8 cellular contexts compared by ENCODE assay signal in genomic region chrX:149829751-149830191, GRCh38. TPM values are rescaled to one million over a fixed set of nuclear protein-coding genes. Genes with fewer than 3 reads are reported as not detected.
DNase-seq lines count a peak whose midpoint lies in the region; ATAC-seq and TF ChIP-seq lines count a peak whose summit lies in the region.

No MANE protein-coding gene starts in this region.

- peak overlapping the region; percentile 54 for H3K4me3 Mint-ChIP-seq in endodermal cell

- H3K27me3 ChIP-seq in OCI-LY3 (ENCODE audit: low read depth, low read length) (no peaks in the 10 kb centered on the region), endodermal cell (ENCODE audit: control insufficient read depth, insufficient read depth, low read length, poor library complexity, severe bottlenecking) (no peaks in the 10 kb centered on the region), smooth muscle cell (ENCODE audit: low read depth) (no peaks in the 10 kb centered on the region), WERI-Rb-1 (ENCODE audit: insufficient read depth, low read depth, severe bottlenecking) (peaks cover 6% of the 10 kb centered on the region)

- H2AFZ ChIP-seq in OCI-LY3 (ENCODE audit: low read depth, low read length) (0 out of 2 replicates have a peak overlapping the region, but pooled peaks have one; percentile 98), smooth muscle cell (ENCODE audit: low read depth) (peak overlapping the region; percentile 72)

- H3K4me3 ChIP-seq in OCI-LY3 (ENCODE audit: low read length) = peak overlapping the region; percentile 81
- peak overlapping the region; percentile 74 for H3K4me3 ChIP-seq in endodermal cell (ENCODE audit: low read length)
- H3K4me3 ChIP-seq in smooth muscle cell = peak overlapping the region; percentile 45
- H3K4me3 ChIP-seq in WERI-Rb-1 (ENCODE audit: low read depth, low read length) = no peak overlapping the region

- peak overlapping the region; percentile 79 for H3K27ac Mint-ChIP-seq in endodermal cell

- peak overlapping the region; percentile 97 for H3K4me2 ChIP-seq in OCI-LY3 (ENCODE audit: low read length)
- H3K4me2 ChIP-seq in smooth muscle cell = peak overlapping the region; percentile 83

- H3K9ac ChIP-seq in OCI-LY3 (ENCODE audit: low read length) (peak overlapping the region; percentile 69), endodermal cell (ENCODE audit: extremely low read depth, low read length, poor library complexity, severe bottlenecking) (peak overlapping the region; percentile 34), smooth muscle cell (ENCODE audit: low read depth) (peak overlapping the region; percentile 74)

- no peaks in the 10 kb centered on the region for H4K20me1 ChIP-seq in OCI-LY3 (ENCODE audit: insufficient read depth, low read length)
- H4K20me1 ChIP-seq in smooth muscle cell (ENCODE audit: low read depth) = no peaks in the 10 kb centered on the region

- TF ChIP-seq CTCF in OCI-LY3 (IDR thresholded peaks at IDR 0.05; ENCODE audit: low read depth, low read length) (no peak), endodermal cell (conservative IDR thresholded peaks at IDR 0.05) (no peak), smooth muscle cell (IDR thresholded peaks at IDR 0.05; ENCODE audit: borderline replicate concordance, insufficient read depth, poor library complexity, severe bottlenecking) (no peak), WERI-Rb-1 (IDR thresholded peaks at IDR 0.05; ENCODE audit: low read depth, low read length) (no peak)

- peaks cover 1% of the 10 kb centered on the region for H3K27me3 Mint-ChIP-seq in endodermal cell (ENCODE audit: insufficient read depth)

- peaks cover 56% of the 10 kb centered on the region for H3K9me3 Mint-ChIP-seq in endodermal cell

- H3K9me3 ChIP-seq in OCI-LY3 (ENCODE audit: insufficient read depth, low read length) = no peaks in the 10 kb centered on the region
- no peaks in the 10 kb centered on the region for H3K9me3 ChIP-seq in endodermal cell (ENCODE audit: control insufficient read depth, low read length)
- H3K9me3 ChIP-seq in smooth muscle cell (replicated peaks; ENCODE audit: low read depth) = no peaks in the 10 kb centered on the region
- H3K9me3 ChIP-seq in WERI-Rb-1 (ENCODE audit: severe bottlenecking) = no peaks in the 10 kb centered on the region

- H3K36me3 ChIP-seq in OCI-LY3 (replicated peaks; ENCODE audit: low read depth, low read length) = no peaks in the 10 kb centered on the region
- no peaks in the 10 kb centered on the region for H3K36me3 ChIP-seq in endodermal cell (ENCODE audit: control insufficient read depth, insufficient read depth, low read length)
- H3K36me3 ChIP-seq in smooth muscle cell (ENCODE audit: low read depth) = no peaks in the 10 kb centered on the region
- H3K36me3 ChIP-seq in WERI-Rb-1 = no peaks in the 10 kb centered on the region

- peaks cover 25% of the 10 kb centered on the region for H3K4me1 ChIP-seq in OCI-LY3 (ENCODE audit: low read length)
- H3K4me1 ChIP-seq in endodermal cell (ENCODE audit: control insufficient read depth, insufficient read depth, low read length) = no peaks in the 10 kb centered on the region
- H3K4me1 ChIP-seq in smooth muscle cell (ENCODE audit: low read depth) = peaks cover 10% of the 10 kb centered on the region

- DNase-seq in endodermal cell = peak; percentile 69
- no peak for DNase-seq in smooth muscle cell (lab: John Stamatoyannopoulos, UW; ENCODE audit: unreplicated experiment)
- DNase-seq in WERI-Rb-1 = no peak
- DNase-seq in activated CD4-positive, CD25-positive, alpha-beta regulatory T cell treated with anti-CD3 and anti-CD28 coated beads, Interleukin-2, amount 50 U/mL, for 72 hours = no peak
- DNase-seq in left lobe of liver (ENCODE audit: low spot score) = no peak
- DNase-seq in NCI-H774 (lab: John Stamatoyannopoulos, UW) = no peak

- 0% methylated on average over 2 of the region's 3 CpGs; no CpG with 5 or more reads in 1 of the 2 experiments for WGBS in endodermal cell (ENCODE audit: insufficient coverage in 1 of 2, insufficient read length in 1 of 2), 2 experiments
- 30% methylated on average over 3 of the region's 3 CpGs for whole genome bisulfite sequencing in smooth muscle cell (ENCODE audit: low lambda C conversion rate)

- ATAC-seq in GM19463 (IDR thresholded peaks at IDR 0.05; ENCODE audit: unreplicated experiment) (peak; percentile 39), left lobe of liver (no peak)

- H3K79me2 ChIP-seq in OCI-LY3 (ENCODE audit: low read length) (no peaks in the 10 kb centered on the region), smooth muscle cell (ENCODE audit: low read depth) (no peaks in the 10 kb centered on the region)

- no peaks in the 10 kb centered on the region for H3F3A ChIP-seq in smooth muscle cell (ENCODE audit: low read depth)

- H3K4me1 Mint-ChIP-seq in endodermal cell = peaks cover 36% of the 10 kb centered on the region

- H3K36me3 Mint-ChIP-seq in endodermal cell (ENCODE audit: low read depth) = peaks cover 3% of the 10 kb centered on the region

- H3K27ac ChIP-seq in OCI-LY3 (ENCODE audit: low read length) = peak overlapping the region; percentile 28; the same call in 1 of the 2 replicates
- H3K27ac ChIP-seq in endodermal cell (ENCODE audit: low read depth, low read length) = peak overlapping the region; percentile 91
- peak overlapping the region; percentile 91 for H3K27ac ChIP-seq in smooth muscle cell (ENCODE audit: low read depth)
- H3K27ac ChIP-seq in WERI-Rb-1 = no peak overlapping the region

RNA-seq across cellular contexts. Expression of gene MAGEA9, which starts 48.0 kb away (rescaled TPM):
- total RNA-seq in endodermal cell = not detected
- not detected for polyA plus RNA-seq in endodermal cell (2013, experiment 1 of 2)
- polyA plus RNA-seq in endodermal cell (2013, experiment 2 of 2) = not detected
- total RNA-seq in smooth muscle cell = not detected in 2 replicates
- not detected in 2 replicates for polyA plus RNA-seq in smooth muscle cell
- not detected for total RNA-seq in left lobe of liver

RNA-seq across cellular contexts. Expression of gene MAGEA8, which starts 51.2 kb away (rescaled TPM):
- total RNA-seq in endodermal cell = not detected
- not detected for polyA plus RNA-seq in endodermal cell (2013, experiment 1 of 2)
- polyA plus RNA-seq in endodermal cell (2013, experiment 2 of 2) = not detected
- not detected in 2 replicates for total RNA-seq in smooth muscle cell
- not detected in 2 replicates for polyA plus RNA-seq in smooth muscle cell
- total RNA-seq in left lobe of liver = not detected

RNA-seq across cellular contexts. Expression of gene HSFX1, which starts 55.9 kb away (rescaled TPM):
- total RNA-seq in endodermal cell = 1 to 10 TPM; 3.2 to 3.4 TPM
- polyA plus RNA-seq in endodermal cell (2013, experiment 1 of 2) = 1.2 TPM
- 1.1 TPM for polyA plus RNA-seq in endodermal cell (2013, experiment 2 of 2)
- 0.31 and 1.7 TPM in 2 replicates for total RNA-seq in smooth muscle cell
- 1.1 TPM in 2 replicates for polyA plus RNA-seq in smooth muscle cell
- 0.78 TPM for total RNA-seq in left lobe of liver
